Comparison of ENCODE assay signal across 10 cellular contexts in the genomic region with DNA sequence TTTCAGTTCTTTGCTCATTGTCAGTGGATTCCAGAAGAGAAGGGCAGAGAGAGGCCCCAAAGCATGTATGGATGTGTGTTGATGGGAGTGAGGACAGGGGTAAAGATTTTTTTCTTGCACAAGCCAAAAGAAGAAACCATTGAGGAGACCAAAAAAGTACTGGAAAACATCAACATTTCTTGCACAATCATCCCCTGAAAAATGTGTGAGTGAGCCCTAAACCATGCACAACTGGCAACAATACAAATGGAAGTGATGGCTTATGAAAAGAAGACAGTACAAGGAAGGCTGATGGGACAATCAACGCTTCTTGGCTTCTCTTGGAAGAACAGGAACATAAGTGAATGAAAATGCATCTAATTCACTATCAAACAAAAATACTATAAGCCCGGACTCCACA. TPM values are rescaled to one million over a fixed set of nuclear protein-coding genes. Genes with fewer than 3 reads are reported as not detected.
A peak's percentile ranks its signal among the peaks of the same experiment; 100 is the strongest.
DNase-seq lines count a peak whose midpoint lies in the region; ATAC-seq and TF ChIP-seq lines count a peak whose summit lies in the region.
"Had no signal": no experiment of that assay in that cellular context is flagged by ENCODE, and none has a peak within 500 bp of the region (broad histone marks: within the 10 kb centered on the region; RNA-seq: fewer than 3 reads in every experiment).

No MANE protein-coding gene starts in this region.

- peaks cover 54% of the 10 kb centered on the region for H3K4me1 ChIP-seq in left ventricle myocardium inferior
- peaks cover 0 to 10% of the 10 kb centered on the region in 2 donors for H3K4me1 ChIP-seq in esophagus (ENCODE audit: control insufficient read depth in 2 of 2, insufficient read depth in 2 of 2, low read length in 1 of 2)
- H3K4me1 ChIP-seq in osteoblast (ENCODE audit: insufficient read depth, low read length), result peaks cover 62% of the 10 kb centered on the region

- peaks cover 21% of the 10 kb centered on the region for H3K4me1 Mint-ChIP-seq in stimulated activated naive CD8-positive, alpha-beta T cell treated with anti-CD3 and anti-CD28 coated beads, Interleukin-15, amount 100 ng/mL, for 72 hours

- H3K9me3 Mint-ChIP-seq in stimulated activated naive CD8-positive, alpha-beta T cell treated with anti-CD3 and anti-CD28 coated beads, Interleukin-15, amount 100 ng/mL, for 72 hours, result no peaks in the 10 kb centered on the region

- H3K4me3 Mint-ChIP-seq in stimulated activated naive CD8-positive, alpha-beta T cell treated with anti-CD3 and anti-CD28 coated beads, Interleukin-15, amount 100 ng/mL, for 72 hours, result no peak overlapping the region

- H3K27ac ChIP-seq in left ventricle myocardium inferior (replicated peaks), result peak overlapping the region; percentile 85
- peak overlapping the region; percentile 81 to 89 for H3K27ac ChIP-seq in esophagus (ENCODE audit: low read depth in 2 of 2, low read length in 1 of 2)
- H3K27ac ChIP-seq in osteoblast (ENCODE audit: low read depth, low read length), result peak overlapping the region; percentile 96

- H4K20me1 ChIP-seq in osteoblast (ENCODE audit: insufficient read depth, low read length), result no peaks in the 10 kb centered on the region

- ATAC-seq in left cardiac atrium (no peak), HG02885 (IDR thresholded peaks at IDR 0.05; ENCODE audit: poor library complexity, unreplicated experiment) (no peak)
- no peak for ATAC-seq in stimulated activated naive CD8-positive, alpha-beta T cell treated with anti-CD3 and anti-CD28 coated beads, Interleukin-15, amount 100 ng/mL, for 72 hours

- intact Hi-C loops in left ventricle myocardium inferior (cut with micrococcal nuclease), result no loop called here
- intact Hi-C loops in left cardiac atrium (cut with DNase I), result loop anchor here (10.0 kb wide), 2 partner anchors 98 to 242 kb away; no protein-coding TSS in a partner anchor

- peak overlapping the region; percentile 58 for H3K4me2 ChIP-seq in osteoblast (ENCODE audit: insufficient read depth, low read length)

- no peak overlapping the region for H2AFZ ChIP-seq in osteoblast (ENCODE audit: low read length)

- H3K79me2 ChIP-seq in osteoblast (ENCODE audit: insufficient read depth, low read length), result peaks cover 3% of the 10 kb centered on the region

- 58 to 68% methylated on average over 2 of the region's 2 CpGs for WGBS in esophagus, 2 donors

- no peak overlapping the region for H3K4me3 ChIP-seq in left ventricle myocardium inferior
- H3K4me3 ChIP-seq in esophagus (ENCODE audit: low read depth in 1 of 2, low read length in 2 of 2), result no peak overlapping the region
- peak overlapping the region; percentile 7 for H3K4me3 ChIP-seq in osteoblast (ENCODE audit: insufficient read depth, low read length)

- H3K36me3 ChIP-seq in left ventricle myocardium inferior (no peaks in the 10 kb centered on the region), esophagus (ENCODE audit: control insufficient read depth in 2 of 2, insufficient read depth in 2 of 2, low read length in 1 of 2) (no peaks in the 10 kb centered on the region), osteoblast (ENCODE audit: insufficient read depth, low read length) (no peaks in the 10 kb centered on the region)

- H3K27ac Mint-ChIP-seq in stimulated activated naive CD8-positive, alpha-beta T cell treated with anti-CD3 and anti-CD28 coated beads, Interleukin-15, amount 100 ng/mL, for 72 hours, result no peak overlapping the region

- TF ChIP-seq CTCF in left ventricle myocardium inferior (IDR thresholded peaks at IDR 0.05; ENCODE audit: borderline replicate concordance), result no peak
- no peak for TF ChIP-seq CTCF in osteoblast (IDR thresholded peaks at IDR 0.05; ENCODE audit: extremely low read depth, low read depth, low read length)

- H3K9me3 ChIP-seq in left ventricle myocardium inferior (replicated peaks) (no peaks in the 10 kb centered on the region), esophagus (ENCODE audit: control insufficient read depth in 2 of 2, insufficient read depth in 1 of 2, low read depth in 1 of 2, low read length in 1 of 2) (no peaks in the 10 kb centered on the region), osteoblast (ENCODE audit: low read depth, low read length) (no peaks in the 10 kb centered on the region)

- no peaks in the 10 kb centered on the region for H3K27me3 ChIP-seq in left ventricle myocardium inferior (ENCODE audit: low read depth)
- no peaks in the 10 kb centered on the region for H3K27me3 ChIP-seq in esophagus (ENCODE audit: control insufficient read depth in 1 of 2, insufficient read depth in 2 of 2, low read length in 2 of 2)
- no peaks in the 10 kb centered on the region for H3K27me3 ChIP-seq in osteoblast (ENCODE audit: insufficient read depth, low read length)

- H3K27me3 Mint-ChIP-seq in stimulated activated naive CD8-positive, alpha-beta T cell treated with anti-CD3 and anti-CD28 coated beads, Interleukin-15, amount 100 ng/mL, for 72 hours, result peaks cover 8% of the 10 kb centered on the region

- DNase-seq in left ventricle myocardium inferior (no peak), left cardiac atrium (no peak), osteoblast (ENCODE audit: insufficient read length, low spot score, missing footprints) (peak; percentile 23), HK-2 (ENCODE audit: unreplicated experiment) (no peak), middle frontal gyrus (ENCODE audit: extremely low spot score, low spot score) (no peak)
- DNase-seq in stimulated activated naive CD8-positive, alpha-beta T cell treated with anti-CD3 and anti-CD28 coated beads, Interleukin-15, amount 100 ng/mL, for 72 hours, result no peak
- DNase-seq: caudate nucleus; stimulated activated CD4-positive, alpha-beta T cell treated with anti-CD3 and anti-CD28 coated beads, Interleukin-15, amount 100 ng/mL, for 24 hours had no signal

RNA-seq across cellular contexts. Expression of gene SMAD7, which starts 5.6 kb away (rescaled TPM):
- 19.3 TPM for total RNA-seq in left ventricle myocardium inferior
- total RNA-seq in left cardiac atrium, result 10 to 100 TPM; 17.1 to 49.0 TPM
- 1 to 10 TPM; 3.5 to 4.4 TPM for polyA plus RNA-seq in esophagus
- 76.0 and 81.6 TPM in 2 replicates for total RNA-seq in osteoblast
